8 cellular contexts compared by ENCODE assay signal in genomic region chr4:98467627-98468072, GRCh38.
DNase-seq lines count a peak whose midpoint lies in the region; ATAC-seq, FAIRE-seq and TF ChIP-seq lines count a peak whose summit lies in the region.

No MANE protein-coding gene starts in this region.

- no peaks in the 10 kb centered on the region for H3K27me3 ChIP-seq in thoracic aorta (replicated peaks; ENCODE audit: insufficient read depth)

- H3K27ac ChIP-seq in thoracic aorta, result no peak overlapping the region

- ATAC-seq in GM21723 (IDR thresholded peaks at IDR 0.05; ENCODE audit: unreplicated experiment), result peak; percentile 98
- peak; percentile 94 for ATAC-seq in thoracic aorta (ENCODE audit: insufficient number of reproducible peaks, low FRiP score, low read depth)

- no peak for FAIRE-seq in frontal cortex (lab: Jason Lieb, UNC)

- peak; percentile 74 for DNase-seq in Daoy (ENCODE audit: low read depth)
- DNase-seq in KG1 (lab: John Stamatoyannopoulos, UW), result peak; percentile 57
- DNase-seq in SHP77 (lab: John Stamatoyannopoulos, UW), result peak; percentile 26 to 65
- peak; percentile 46 for DNase-seq in activated gamma-delta T cell treated with anti-CD3 and anti-CD28 coated beads, Interleukin-2, amount 50 U/mL, for 16 hours (ENCODE audit: low read depth)
- DNase-seq in frontal cortex (ENCODE audit: low spot score in 2 of 2), result peak; percentile 39 to 64
- peak in 54 of 56 donors; percentile 7 to 87 (median 61) for DNase-seq in nucleus accumbens (lab: John Stamatoyannopoulos, UW)
- peak; percentile 21 for DNase-seq in thoracic aorta (ENCODE audit: low spot score)

- H3K36me3 ChIP-seq in thoracic aorta, result no peaks in the 10 kb centered on the region

- peak; percentile 71 for TF ChIP-seq CTCF in thoracic aorta (IDR thresholded peaks at IDR 0.05)

- H3K4me1 ChIP-seq in thoracic aorta (ENCODE audit: control insufficient read depth in 1 of 2, low read depth in 2 of 2), result peaks cover 10 to 12% of the 10 kb centered on the region in 2 donors

- H3K4me3 ChIP-seq in thoracic aorta, result peak overlapping the region; percentile 69

- H3K9me3 ChIP-seq in thoracic aorta, result no peaks in the 10 kb centered on the region

Comparison
In these comparisons a context has a peak if more than half of its experiments do, and no peak if none do; other contexts are left out.
1. DNase-seq: peak in every context shown above with its lines; median percentile 74 in Daoy; 61 in nucleus accumbens; 57 in KG1; 52 in frontal cortex; 46 in activated gamma-delta T cell treated with anti-CD3 and anti-CD28 coated beads, Interleukin-2, amount 50 U/mL, for 16 hours; 46 in SHP77; 21 in thoracic aorta.